Comparison of ENCODE assay signal across 34 cellular contexts in genomic region chr1:28573564-28573963, GRCh38. TPM values are rescaled to one million over a fixed set of nuclear protein-coding genes. Genes with fewer than 3 reads are reported as not detected.
"Had no signal": no experiment of that assay in that cellular context is flagged by ENCODE, and none has a peak within 500 bp of the region (broad histone marks: within the 10 kb centered on the region; RNA-seq: fewer than 3 reads in every experiment).

No MANE protein-coding gene starts in this region.

- DNase-seq: activated B cell treated with CpG ODN at 0.5 μM for 24 hours; activated CD4-positive, alpha-beta memory T cell treated with anti-CD3 and anti-CD28 coated beads, Interleukin-2, amount 10 ng/mL, durations not matched to agents 7 days and 5 days; activated CD4-positive, alpha-beta T cell treated with anti-CD3 and anti-CD28 coated beads for 1 hour; activated CD4-positive, alpha-beta T cell treated with anti-CD3 and anti-CD28 coated beads for 36 hours; activated CD4-positive, alpha-beta T cell treated with anti-CD3 and anti-CD28 coated beads for 48 hours; activated CD4-positive, alpha-beta T cell treated with anti-CD3 and anti-CD28 coated beads, Interleukin-2, amount 10 ng/mL, durations not matched to agents 7 days and 5 days; activated CD4-positive, alpha-beta T cell treated with anti-CD3 and anti-CD28 coated beads, Interleukin-2, amount 50 U/mL, for 48 hours; activated CD8-positive, alpha-beta memory T cell treated with anti-CD3 and anti-CD28 coated beads for 24 hours; activated CD8-positive, alpha-beta memory T cell treated with anti-CD3 and anti-CD28 coated beads, Interleukin-2, amount 10 ng/mL, durations not matched to agents 7 days and 5 days; activated CD8-positive, alpha-beta memory T cell treated with anti-CD3 and anti-CD28 coated beads, Interleukin-2, amount 50 U/mL, for 48 hours; activated CD8-positive, alpha-beta T cell treated with anti-CD3 and anti-CD28 coated beads, Interleukin-2, amount 10 ng/mL, durations not matched to agents 7 days and 5 days; activated effector memory CD4-positive, alpha-beta T cell treated with Interleukin-2 at 50 U/mL for 16 hours; activated gamma-delta T cell; activated naive CD4-positive, alpha-beta T cell treated with anti-CD3 and anti-CD28 coated beads, Interleukin-2, amount 10 ng/mL, durations not matched to agents 7 days and 5 days; activated naive CD4-positive, alpha-beta T cell treated with Interleukin-2 at 50 U/mL for 16 hours; activated naive CD8-positive, alpha-beta T cell treated with anti-CD3 and anti-CD28 coated beads, Interleukin-2, amount 10 ng/mL, durations not matched to agents 7 days and 5 days; activated naive CD8-positive, alpha-beta T cell treated with anti-CD3 and anti-CD28 coated beads, Interleukin-2, amount 50 U/mL, for 24 hours; activated T-cell treated with anti-CD3 and anti-CD28 coated beads, Interleukin-2, amount 50 U/mL, for 24 hours; activated T-cell treated with anti-CD3 and anti-CD28 coated beads, Interleukin-2, amount 50 U/mL, for 48 hours; amygdala; anterior cingulate cortex; caudate nucleus; cerebellar nuclear complex; T-helper 17 cell had no signal

- ATAC-seq: activated CD4-positive, alpha-beta T cell treated with anti-CD3 and anti-CD28 coated beads for 36 hours; activated CD8-positive, alpha-beta memory T cell treated with anti-CD3 and anti-CD28 coated beads, Interleukin-2, amount 10 ng/mL, durations not matched to agents 7 days and 5 days; activated CD8-positive, alpha-beta T cell treated with anti-CD3 and anti-CD28 coated beads, Interleukin-2, amount 10 ng/mL, durations not matched to agents 7 days and 5 days; activated naive CD8-positive, alpha-beta T cell treated with anti-CD3 and anti-CD28 coated beads, Interleukin-2, amount 50 U/mL, for 24 hours; T-helper 17 cell had no signal

- H3K4me1 ChIP-seq: ascending aorta had no signal

- H3K27ac ChIP-seq: ascending aorta, cardiac muscle cell, VCaP had no signal

- H3K27ac Mint-ChIP-seq: activated B cell treated with CpG ODN at 0.5 μM for 24 hours; activated CD4-positive, alpha-beta memory T cell treated with anti-CD3 and anti-CD28 coated beads, Interleukin-2, amount 10 ng/mL, durations not matched to agents 7 days and 5 days; activated CD4-positive, alpha-beta T cell treated with anti-CD3 and anti-CD28 coated beads for 36 hours; activated CD4-positive, alpha-beta T cell treated with anti-CD3 and anti-CD28 coated beads, Interleukin-2, amount 10 ng/mL, durations not matched to agents 7 days and 5 days; activated CD8-positive, alpha-beta T cell treated with anti-CD3 and anti-CD28 coated beads, Interleukin-2, amount 10 ng/mL, durations not matched to agents 7 days and 5 days; activated naive CD4-positive, alpha-beta T cell treated with anti-CD3 and anti-CD28 coated beads, Interleukin-2, amount 10 ng/mL, durations not matched to agents 7 days and 5 days; activated naive CD4-positive, alpha-beta T cell treated with anti-CD3 and anti-CD28 coated beads, Interleukin-2, amount 50 U/mL, for 24 hours; activated naive CD8-positive, alpha-beta T cell; activated naive CD8-positive, alpha-beta T cell treated with anti-CD3 and anti-CD28 coated beads, Interleukin-2, amount 10 ng/mL, durations not matched to agents 7 days and 5 days; activated naive CD8-positive, alpha-beta T cell treated with anti-CD3 and anti-CD28 coated beads, Interleukin-2, amount 50 U/mL, for 24 hours; activated T-helper 2 cell treated with anti-CD3 and anti-CD28 coated beads, Interferon-gamma antibody, Interleukin-2, Interleukin-4, amounts not matched to agents 10 μg/mL and 5 μg/mL and 100 μg/mL, durations not matched to agents 14 hours and 24 hours and 36 hours; brain; T-helper 17 cell had no signal

- H3K9me3 Mint-ChIP-seq: activated B cell treated with CpG ODN at 0.5 μM for 24 hours; activated CD4-positive, alpha-beta memory T cell treated with anti-CD3 and anti-CD28 coated beads, Interleukin-2, amount 10 ng/mL, durations not matched to agents 7 days and 5 days; activated CD4-positive, alpha-beta T cell treated with anti-CD3 and anti-CD28 coated beads, Interleukin-2, amount 10 ng/mL, durations not matched to agents 7 days and 5 days; activated naive CD4-positive, alpha-beta T cell treated with anti-CD3 and anti-CD28 coated beads, Interleukin-2, amount 10 ng/mL, durations not matched to agents 7 days and 5 days; activated naive CD4-positive, alpha-beta T cell treated with anti-CD3 and anti-CD28 coated beads, Interleukin-2, amount 50 U/mL, for 24 hours; activated naive CD8-positive, alpha-beta T cell treated with anti-CD3 and anti-CD28 coated beads, Interleukin-2, amount 10 ng/mL, durations not matched to agents 7 days and 5 days; activated naive CD8-positive, alpha-beta T cell treated with anti-CD3 and anti-CD28 coated beads, Interleukin-2, amount 50 U/mL, for 24 hours; activated T-cell treated with anti-CD3 and anti-CD28 coated beads, Interleukin-2, amount 50 U/mL, for 24 hours; activated T-helper 2 cell treated with anti-CD3 and anti-CD28 coated beads, Interferon-gamma antibody, Interleukin-2, Interleukin-4, amounts not matched to agents 10 μg/mL and 5 μg/mL and 100 μg/mL, durations not matched to agents 14 hours and 24 hours and 36 hours; brain; central memory CD8-positive, alpha-beta T cell had no signal

- H3K4me3 Mint-ChIP-seq: activated B cell treated with CpG ODN at 0.5 μM for 24 hours; activated CD4-positive, alpha-beta memory T cell treated with anti-CD3 and anti-CD28 coated beads, Interleukin-2, amount 10 ng/mL, durations not matched to agents 7 days and 5 days; activated CD4-positive, alpha-beta T cell treated with anti-CD3 and anti-CD28 coated beads for 36 hours; activated CD4-positive, alpha-beta T cell treated with anti-CD3 and anti-CD28 coated beads, Interleukin-2, amount 10 ng/mL, durations not matched to agents 7 days and 5 days; activated CD8-positive, alpha-beta memory T cell treated with anti-CD3 and anti-CD28 coated beads, Interleukin-2, amount 10 ng/mL, durations not matched to agents 7 days and 5 days; activated CD8-positive, alpha-beta T cell treated with anti-CD3 and anti-CD28 coated beads, Interleukin-2, amount 10 ng/mL, durations not matched to agents 7 days and 5 days; activated naive CD4-positive, alpha-beta T cell treated with anti-CD3 and anti-CD28 coated beads, Interleukin-2, amount 10 ng/mL, durations not matched to agents 7 days and 5 days; activated naive CD4-positive, alpha-beta T cell treated with anti-CD3 and anti-CD28 coated beads, Interleukin-2, amount 50 U/mL, for 24 hours; activated naive CD8-positive, alpha-beta T cell; activated naive CD8-positive, alpha-beta T cell treated with anti-CD3 and anti-CD28 coated beads, Interleukin-2, amount 10 ng/mL, durations not matched to agents 7 days and 5 days; activated naive CD8-positive, alpha-beta T cell treated with anti-CD3 and anti-CD28 coated beads, Interleukin-2, amount 50 U/mL, for 24 hours; activated T-cell treated with anti-CD3 and anti-CD28 coated beads, Interleukin-2, amount 50 U/mL, for 24 hours; brain; central memory CD8-positive, alpha-beta T cell; T-helper 17 cell had no signal

- H3K27me3 Mint-ChIP-seq: activated B cell treated with CpG ODN at 0.5 μM for 24 hours; activated CD4-positive, alpha-beta memory T cell treated with anti-CD3 and anti-CD28 coated beads, Interleukin-2, amount 10 ng/mL, durations not matched to agents 7 days and 5 days; activated CD4-positive, alpha-beta T cell treated with anti-CD3 and anti-CD28 coated beads for 36 hours; activated CD4-positive, alpha-beta T cell treated with anti-CD3 and anti-CD28 coated beads, Interleukin-2, amount 10 ng/mL, durations not matched to agents 7 days and 5 days; activated CD8-positive, alpha-beta memory T cell treated with anti-CD3 and anti-CD28 coated beads, Interleukin-2, amount 10 ng/mL, durations not matched to agents 7 days and 5 days; activated naive CD4-positive, alpha-beta T cell treated with anti-CD3 and anti-CD28 coated beads, Interleukin-2, amount 10 ng/mL, durations not matched to agents 7 days and 5 days; activated naive CD4-positive, alpha-beta T cell treated with anti-CD3 and anti-CD28 coated beads, Interleukin-2, amount 50 U/mL, for 24 hours; activated naive CD8-positive, alpha-beta T cell; activated naive CD8-positive, alpha-beta T cell treated with anti-CD3 and anti-CD28 coated beads, Interleukin-2, amount 10 ng/mL, durations not matched to agents 7 days and 5 days; activated naive CD8-positive, alpha-beta T cell treated with anti-CD3 and anti-CD28 coated beads, Interleukin-2, amount 50 U/mL, for 24 hours; activated T-cell treated with anti-CD3 and anti-CD28 coated beads, Interleukin-2, amount 50 U/mL, for 24 hours; brain; central memory CD8-positive, alpha-beta T cell; T-helper 17 cell had no signal

- H3K4me3 ChIP-seq: ascending aorta, cardiac muscle cell had no signal

- H3K27me3 ChIP-seq: ascending aorta, cardiac muscle cell had no signal

- H3K9me3 ChIP-seq: ascending aorta had no signal

RNA-seq across cellular contexts. Expression of gene RAB42, which starts 18.5 kb away (rescaled TPM):
- total RNA-seq: activated CD4-positive, alpha-beta memory T cell treated with anti-CD3 and anti-CD28 coated beads, Interleukin-2, amount 10 ng/mL, durations not matched to agents 7 days and 5 days; activated CD4-positive, alpha-beta T cell treated with anti-CD3 and anti-CD28 coated beads, Interleukin-2, amount 10 ng/mL, durations not matched to agents 7 days and 5 days; activated CD8-positive, alpha-beta memory T cell treated with anti-CD3 and anti-CD28 coated beads, Interleukin-2, amount 10 ng/mL, durations not matched to agents 7 days and 5 days; activated CD8-positive, alpha-beta T cell treated with anti-CD3 and anti-CD28 coated beads, Interleukin-2, amount 10 ng/mL, durations not matched to agents 7 days and 5 days; ascending aorta; bronchial epithelial cell; T-helper 1 cell treated with Interleukin-12 subunit alpha and Interleukin-12 subunit beta and Interleukin-4 antibody, amounts not matched to agents 30 ng/mL and 1 ng/mL, for 36 hours; T-helper 17 cell had no signal
